In the genomic region with DNA sequence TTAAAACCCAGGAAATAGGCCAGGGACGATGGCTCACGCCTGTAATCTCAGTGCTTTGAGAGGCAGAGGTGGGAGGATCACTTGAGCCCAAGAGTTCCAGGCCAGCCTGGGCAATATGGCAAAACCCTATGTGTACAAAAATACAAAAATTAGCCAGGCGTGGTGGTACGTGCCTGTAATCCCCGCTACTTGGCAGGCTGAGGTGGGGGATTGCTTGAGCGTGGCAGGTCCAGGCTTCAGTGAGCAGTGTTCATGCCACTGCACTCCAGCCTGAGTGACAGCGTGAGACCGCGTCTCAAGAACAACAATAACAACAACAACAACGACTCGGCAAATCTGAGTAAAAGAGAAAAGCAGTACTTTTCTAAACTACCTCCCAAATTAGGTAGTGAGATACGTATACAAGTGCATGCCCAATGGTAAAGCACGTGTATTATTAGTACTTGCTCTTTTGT, we compare ENCODE assay signal across 9 cellular contexts. TPM values are rescaled to one million over a fixed set of nuclear protein-coding genes. Genes with fewer than 3 reads are reported as not detected.
A peak's percentile ranks its signal among the peaks of the same experiment; 100 is the strongest.
DNase-seq lines count a peak whose midpoint lies in the region; ATAC-seq and TF ChIP-seq lines count a peak whose summit lies in the region.
"Had no signal": no experiment of that assay in that cellular context is flagged by ENCODE, and none has a peak within 500 bp of the region (broad histone marks: within the 10 kb centered on the region; RNA-seq: fewer than 3 reads in every experiment).

No MANE protein-coding gene starts in this region.

- intact Hi-C loops in activated naive CD4-positive, alpha-beta T cell treated with anti-CD3 and anti-CD28 coated beads for 36 hours (cut with micrococcal nuclease): loop anchor here (10.0 kb wide), 1 partner anchor 1780 kb away; the partner anchor contains the start of gene PCDH18
- intact Hi-C loops in OCI-LY7 (cut with micrococcal nuclease; ENCODE audit: unreplicated experiment): loop anchor here (1.0 kb wide), 1 partner anchor 13 kb away; the partner anchor contains the start of gene NDUFC1
- intact Hi-C loops in left lung (cut with DNase I): no loop called here

- no peak overlapping the region for H3K23ac ChIP-seq in trophoblast cell (ENCODE audit: low read length)

- H3K4ac ChIP-seq in trophoblast cell (ENCODE audit: low read depth, low read length): peak overlapping the region; percentile 95

- H4K91ac ChIP-seq in trophoblast cell (ENCODE audit: low read depth, low read length): no peak overlapping the region

- peaks cover 9% of the 10 kb centered on the region; the same call in 1 of the 2 replicates for H4K20me1 ChIP-seq in OCI-LY7 (ENCODE audit: insufficient read depth, low read length)

- H4K8ac ChIP-seq in trophoblast cell (ENCODE audit: low read depth, low read length): no peak overlapping the region

- H3K36me3 Mint-ChIP-seq in activated naive CD4-positive, alpha-beta T cell treated with anti-CD3 and anti-CD28 coated beads, Interleukin-2, amount 50 U/mL, for 24 hours: peaks cover 11% of the 10 kb centered on the region
- H3K36me3 Mint-ChIP-seq in activated naive CD4-positive, alpha-beta T cell treated with anti-CD3 and anti-CD28 coated beads for 36 hours (ENCODE audit: low read depth): peaks cover 8% of the 10 kb centered on the region

- no peak overlapping the region for H2AK5ac ChIP-seq in trophoblast cell (ENCODE audit: low read length)

- no peak overlapping the region for H3K9ac ChIP-seq in trophoblast cell (ENCODE audit: low read length)

- H3K9me3 ChIP-seq in OCI-LY7 (ENCODE audit: low read length) (peaks cover 34% of the 10 kb centered on the region), trophoblast cell (ENCODE audit: insufficient read depth, low read depth, low read length) (no peaks in the 10 kb centered on the region), left lung (no peaks in the 10 kb centered on the region)

- no CpG with 5 or more reads among the region's 13 CpGs for WGBS in trophoblast cell (ENCODE audit: extremely low coverage, insufficient coverage, insufficient read length)

- CTCF ChIA-PET in activated naive CD4-positive, alpha-beta T cell treated with anti-CD3 and anti-CD28 coated beads for 36 hours (lab: Charles Lee): interaction anchor here (0.6 to 1.2 kb wide), 3 partner anchors 19 to 285 kb away, joined by 3 to 4 read pairs (median 3); no protein-coding TSS in a partner anchor
- CTCF ChIA-PET in OCI-LY7 (lab: Charles Lee; ENCODE audit: unreplicated experiment): interaction anchor here (1.0 kb wide), 1 partner anchor 8 kb away, joined by 3 read pairs; no protein-coding TSS in a partner anchor

- H3K9me3 Mint-ChIP-seq in activated naive CD4-positive, alpha-beta T cell treated with anti-CD3 and anti-CD28 coated beads, Interleukin-2, amount 50 U/mL, for 24 hours: no peaks in the 10 kb centered on the region
- no peaks in the 10 kb centered on the region for H3K9me3 Mint-ChIP-seq in activated naive CD4-positive, alpha-beta T cell treated with anti-CD3 and anti-CD28 coated beads for 36 hours

- no peaks in the 10 kb centered on the region for H3K79me1 ChIP-seq in trophoblast cell (ENCODE audit: low read length)

- H3K79me2 ChIP-seq in OCI-LY7 (ENCODE audit: insufficient read depth, low read depth, low read length) (peaks cover 100% of the 10 kb centered on the region), trophoblast cell (ENCODE audit: control insufficient read depth, insufficient read depth, low read length, poor library complexity) (peaks cover 11% of the 10 kb centered on the region)

- no peak overlapping the region for H3K4me3 Mint-ChIP-seq in activated naive CD4-positive, alpha-beta T cell treated with anti-CD3 and anti-CD28 coated beads, Interleukin-2, amount 50 U/mL, for 24 hours
- no peak overlapping the region for H3K4me3 Mint-ChIP-seq in activated naive CD4-positive, alpha-beta T cell treated with anti-CD3 and anti-CD28 coated beads for 36 hours

- H3K4me1 ChIP-seq in OCI-LY7 (ENCODE audit: insufficient read depth, low read length, poor library complexity, severe bottlenecking) (peaks cover 67% of the 10 kb centered on the region), trophoblast cell (ENCODE audit: control insufficient read depth in 1 of 2, insufficient read depth in 2 of 2, low read length in 2 of 2) (no peaks in the 10 kb centered on the region), left lung (peaks cover 0 to 33% of the 10 kb centered on the region in 2 donors)

- no peak for DNase-seq in activated naive CD4-positive, alpha-beta T cell treated with anti-CD3 and anti-CD28 coated beads for 36 hours
- DNase-seq in OCI-LY7 (ENCODE audit: low spot score) (peak; percentile 65), trophoblast cell (no peak), left lung (no peak), cerebellar nuclear complex (lab: John Stamatoyannopoulos, UW) (no peak), NCI-H69 (lab: John Stamatoyannopoulos, UW) (no peak)
- DNase-seq: NCI-H1436 had no signal

- H3K4me3 ChIP-seq in OCI-LY7 (ENCODE audit: low read depth, low read length, poor library complexity, severe bottlenecking): peak overlapping the region; percentile 54
- H3K4me3 ChIP-seq in trophoblast cell (ENCODE audit: low read depth, low read length): no peak overlapping the region
- no peak overlapping the region for H3K4me3 ChIP-seq in left lung

- no peak overlapping the region for H2BK5ac ChIP-seq in trophoblast cell (ENCODE audit: low read depth, low read length, poor library complexity)

- POLR2A ChIA-PET in OCI-LY7 (lab: Charles Lee): interaction anchor here (0.6 to 1.4 kb wide), 9 partner anchors 13 to 140 kb away, joined by 3 to 8 read pairs (median 3); partner anchors contain the start of genes NAA15 and NDUFC1

- BruUV-seq in OCI-LY7 (replicated peaks; lab: Mats Ljungman, UMichigan): no TSS peak

- H3K27ac Mint-ChIP-seq in activated naive CD4-positive, alpha-beta T cell treated with anti-CD3 and anti-CD28 coated beads, Interleukin-2, amount 50 U/mL, for 24 hours: peak overlapping the region; percentile 35
- no peak overlapping the region for H3K27ac Mint-ChIP-seq in activated naive CD4-positive, alpha-beta T cell treated with anti-CD3 and anti-CD28 coated beads for 36 hours

- H3K9me2 ChIP-seq in OCI-LY7 (ENCODE audit: insufficient read depth, low read length): no peaks in the 10 kb centered on the region

- H3K4me2 ChIP-seq in OCI-LY7 (ENCODE audit: low read length) (peak overlapping the region; percentile 79), trophoblast cell (ENCODE audit: low read length) (no peak overlapping the region)

- TF ChIP-seq CTCF in OCI-LY7 (conservative IDR thresholded peaks at IDR 0.05; ENCODE audit: low read length): no peak
- no peak for TF ChIP-seq CTCF in left lung (IDR thresholded peaks at IDR 0.05)

- no peak overlapping the region for H3K14ac ChIP-seq in trophoblast cell (ENCODE audit: low read length)

- peaks cover 72% of the 10 kb centered on the region for H3K36me3 ChIP-seq in OCI-LY7 (ENCODE audit: insufficient read depth, low read length)
- H3K36me3 ChIP-seq in trophoblast cell (ENCODE audit: control insufficient read depth in 1 of 2, insufficient read depth in 2 of 2, low read length in 2 of 2): no peaks in the 10 kb centered on the region
- no peaks in the 10 kb centered on the region for H3K36me3 ChIP-seq in left lung

- peak overlapping the region; percentile 2 for H3K18ac ChIP-seq in trophoblast cell (ENCODE audit: low read length)

- no peak overlapping the region for H2BK120ac ChIP-seq in trophoblast cell (ENCODE audit: insufficient read depth, low read length, poor library complexity)

- ATAC-seq in HG02588 (IDR thresholded peaks at IDR 0.05; ENCODE audit: unreplicated experiment) (peak; percentile 77), left lung (no peak)

- H3K27me3 Mint-ChIP-seq in activated naive CD4-positive, alpha-beta T cell treated with anti-CD3 and anti-CD28 coated beads, Interleukin-2, amount 50 U/mL, for 24 hours: no peaks in the 10 kb centered on the region
- no peaks in the 10 kb centered on the region for H3K27me3 Mint-ChIP-seq in activated naive CD4-positive, alpha-beta T cell treated with anti-CD3 and anti-CD28 coated beads for 36 hours (ENCODE audit: low read depth)

- no peak overlapping the region for H4K12ac ChIP-seq in trophoblast cell (ENCODE audit: low read depth, low read length)

- H2BK12ac ChIP-seq in trophoblast cell (ENCODE audit: low read length): no peak overlapping the region

- H2AFZ ChIP-seq in OCI-LY7 (ENCODE audit: low read length) (no peak overlapping the region), trophoblast cell (ENCODE audit: insufficient read depth, low read length, poor library complexity) (no peak overlapping the region)

- H3K27ac ChIP-seq in OCI-LY7 (ENCODE audit: low read depth, low read length, poor library complexity, severe bottlenecking): peak overlapping the region; percentile 79
- no peak overlapping the region for H3K27ac ChIP-seq in trophoblast cell (ENCODE audit: low read depth, low read length)
- H3K27ac ChIP-seq in left lung: no peak overlapping the region

- H3K27me3 ChIP-seq in trophoblast cell (ENCODE audit: insufficient read depth, low read length) (no peaks in the 10 kb centered on the region), left lung (no peaks in the 10 kb centered on the region)

- peaks cover 85% of the 10 kb centered on the region for H3K4me1 Mint-ChIP-seq in activated naive CD4-positive, alpha-beta T cell treated with anti-CD3 and anti-CD28 coated beads, Interleukin-2, amount 50 U/mL, for 24 hours
- H3K4me1 Mint-ChIP-seq in activated naive CD4-positive, alpha-beta T cell treated with anti-CD3 and anti-CD28 coated beads for 36 hours (ENCODE audit: low read depth): peaks cover 74% of the 10 kb centered on the region

RNA-seq across cellular contexts. Expression of gene NDUFC1, which starts 13.0 kb away (rescaled TPM):
- total RNA-seq in activated naive CD4-positive, alpha-beta T cell treated with anti-CD3 and anti-CD28 coated beads for 36 hours: 10 to 100 TPM; 43.4 to 44.2 TPM
- total RNA-seq in OCI-LY7 (2014; rRNA removed; shearing (Covaris generic)): 52.1 and 82.6 TPM in 2 replicates
- total RNA-seq in OCI-LY7 (2022): 63.6 and 69.2 TPM in 2 replicates
- 108 and 115 TPM in 2 replicates for polyA plus RNA-seq in trophoblast cell (2013)
- 10 to 100 TPM; 47.9 to 56.5 TPM for total RNA-seq in left lung

RNA-seq across cellular contexts. Expression of gene NAA15, which starts 13.9 kb away (rescaled TPM):
- total RNA-seq in activated naive CD4-positive, alpha-beta T cell treated with anti-CD3 and anti-CD28 coated beads for 36 hours: 10 to 100 TPM; 91.5 to 94.0 TPM
- total RNA-seq in OCI-LY7 (2014; rRNA removed; shearing (Covaris generic)): 45.3 and 50.1 TPM in 2 replicates
- total RNA-seq in OCI-LY7 (2022): 78.7 and 95.9 TPM in 2 replicates
- polyA plus RNA-seq in trophoblast cell (2013): 22.1 and 23.3 TPM in 2 replicates
- total RNA-seq in left lung: 10 to 100 TPM; 35.5 to 49.6 TPM

RNA-seq across cellular contexts. Expression of gene MGARP, which starts 35.2 kb away (rescaled TPM):
- not detected for total RNA-seq in activated naive CD4-positive, alpha-beta T cell treated with anti-CD3 and anti-CD28 coated beads for 36 hours
- total RNA-seq in OCI-LY7 (2014; rRNA removed; shearing (Covaris generic)): 0.88 and 2.6 TPM in 2 replicates
- total RNA-seq in OCI-LY7 (2022) (0.28 TPM in 1 of 2 replicates, not detected in the other), left lung (under 1 TPM in 1 of 2 donors, not detected in 1; 0.21 TPM)
- 0.06 and 0.14 TPM in 2 replicates for polyA plus RNA-seq in trophoblast cell (2013)

Comparison
In these comparisons a context has a peak if more than half of its experiments do, and no peak if none do; other contexts are left out.
1. intact Hi-C loops: an anchor here in activated naive CD4-positive, alpha-beta T cell treated with anti-CD3 and anti-CD28 coated beads for 36 hours (10.0 kb wide) and OCI-LY7 (1.0 kb wide); none called in left lung.